ENCODE assay signal across 10 cellular contexts in genomic region chr19:7098096-7098495, GRCh38. TPM values are rescaled to one million over a fixed set of nuclear protein-coding genes. Genes with fewer than 3 reads are reported as not detected.
DNase-seq lines count a peak whose midpoint lies in the region; ATAC-seq and TF ChIP-seq lines count a peak whose summit lies in the region.
"Had no signal": no experiment of that assay in that cellular context is flagged by ENCODE, and none has a peak within 500 bp of the region (broad histone marks: within the 10 kb centered on the region; RNA-seq: fewer than 3 reads in every experiment).

No MANE protein-coding gene starts in this region.

- peak overlapping the region; percentile 55 for H3K4me3 ChIP-seq in GM23338
- peak overlapping the region; percentile 78 for H3K4me3 ChIP-seq in SK-N-MC
- H3K4me3 ChIP-seq in epithelial cell of esophagus (ENCODE audit: low read length) = peak overlapping the region; percentile 75
- H3K4me3 ChIP-seq in psoas muscle = peak overlapping the region; percentile 89

- peaks cover 9% of the 10 kb centered on the region; the same call in 1 of the 2 replicates for H3K4me1 ChIP-seq in GM23338 (ENCODE audit: insufficient read depth)
- peaks cover 5% of the 10 kb centered on the region for H3K4me1 ChIP-seq in psoas muscle

- H3K9me3 ChIP-seq in SK-N-MC (ENCODE audit: low read depth, low read length) = no peaks in the 10 kb centered on the region
- peaks cover 7% of the 10 kb centered on the region for H3K9me3 ChIP-seq in psoas muscle

- peak overlapping the region; percentile 78 for H3K4me2 ChIP-seq in GM23338

- no peaks in the 10 kb centered on the region; the same call in 1 of the 2 replicates for H3F3A ChIP-seq in GM23338 (replicated peaks; ENCODE audit: low read depth)

- no peak overlapping the region for H3K9ac ChIP-seq in SK-N-MC (ENCODE audit: insufficient read length)

- H3K9me3 Mint-ChIP-seq in GM23338 = peaks cover 48% of the 10 kb centered on the region

- WGBS in psoas muscle, 3 donors = 95 to 99% (median 96%) methylated on average over 3 of the region's 3 CpGs

- peaks cover 39% of the 10 kb centered on the region for H3K36me3 Mint-ChIP-seq in GM23338 (ENCODE audit: low read depth)

- peaks cover 6% of the 10 kb centered on the region; the same call in 1 of the 2 replicates for H3K36me3 ChIP-seq in GM23338 (ENCODE audit: insufficient read depth)
- no peaks in the 10 kb centered on the region for H3K36me3 ChIP-seq in SK-N-MC (ENCODE audit: insufficient read depth, low read length)
- H3K36me3 ChIP-seq in psoas muscle (ENCODE audit: insufficient read depth in 1 of 2, low read depth in 1 of 2) = no peaks in the 10 kb centered on the region

- H3K27ac ChIP-seq in GM23338 (ENCODE audit: low read depth) (peak overlapping the region; percentile 79; the same call in 1 of the 2 replicates), SK-N-MC (no peak overlapping the region), psoas muscle (peak overlapping the region; percentile 97)

- ATAC-seq in GM23338 (no peak), psoas muscle (no peak), HG02884 (IDR thresholded peaks at IDR 0.05; ENCODE audit: unreplicated experiment) (no peak)

- peak overlapping the region; percentile 77 for H3K4me3 Mint-ChIP-seq in GM23338

- peaks cover 2% of the 10 kb centered on the region; the same call in 1 of the 3 replicates for H3K4me1 Mint-ChIP-seq in GM23338

- peaks cover 7% of the 10 kb centered on the region; the same call in 1 of the 2 replicates for H3K9me2 ChIP-seq in GM23338 (ENCODE audit: insufficient read depth)

- H3K27me3 ChIP-seq in GM23338 (ENCODE audit: insufficient read depth) (no peaks in the 10 kb centered on the region), psoas muscle (ENCODE audit: insufficient read depth in 3 of 3, low read length in 2 of 3) (no peaks in the 10 kb centered on the region)

- no peaks in the 10 kb centered on the region for H3K79me2 ChIP-seq in GM23338 (replicated peaks; ENCODE audit: insufficient read depth)

- intact Hi-C loops in psoas muscle (cut with DNase I) = no loop called here

- no peak for DNase-seq in GM23338 (ENCODE audit: low spot score)
- DNase-seq in SK-N-MC (ENCODE audit: low read depth, low spot score) = no peak
- DNase-seq in epithelial cell of esophagus (ENCODE audit: low read depth) = no peak
- DNase-seq in psoas muscle = no peak
- DNase-seq in stimulated activated CD4-positive, alpha-beta T cell treated with anti-CD3 and anti-CD28 coated beads, Interleukin-12 subunit alpha, Interleukin-12 subunit beta, amount 100 ng/mL, for 4 hours = no peak
- DNase-seq in NOMO-1 treated with dmso at 0.1 percent for 144 hours (lab: John Stamatoyannopoulos, UW; ENCODE audit: unreplicated experiment) = no peak
- no peak for DNase-seq in middle frontal gyrus (ENCODE audit: extremely low spot score, low spot score)
- DNase-seq: small intestine had no signal

- peaks cover 24% of the 10 kb centered on the region for H3K27me3 Mint-ChIP-seq in GM23338 (ENCODE audit: insufficient read depth, low read depth, poor library complexity)

- no peak for TF ChIP-seq CTCF in GM23338 (conservative IDR thresholded peaks at IDR 0.05; ENCODE audit: low read depth in 2 of 2)
- TF ChIP-seq CTCF in epithelial cell of esophagus (IDR thresholded peaks at IDR 0.05; ENCODE audit: insufficient read depth, low read depth, low read length, missing control alignments) = no peak
- no peak for TF ChIP-seq CTCF in psoas muscle (IDR thresholded peaks at IDR 0.05)

- H4K20me1 ChIP-seq in GM23338 (replicated peaks; ENCODE audit: insufficient read depth) = no peaks in the 10 kb centered on the region

- no peak overlapping the region; the same call in 1 of the 2 replicates for H3K27ac Mint-ChIP-seq in GM23338

- H2AFZ ChIP-seq in GM23338 = no peak overlapping the region

TF ChIP-seq in GM23338, 12 proteins besides CTCF, POLR2A, EP300 and RAD21:
- TF ChIP-seq ZNF462 (CRISPR knock-in tag; IDR thresholded peaks at IDR 0.05) = no peak
- TF ChIP-seq JUNB (IDR thresholded peaks at IDR 0.05; ENCODE audit: unreplicated experiment) = no peak
- no peak for TF ChIP-seq ZNF114 (CRISPR knock-in tag; IDR thresholded peaks at IDR 0.05)

RNA-seq across cellular contexts. Expression of gene ZNF557, which starts 28.6 kb away (rescaled TPM):
- total RNA-seq in GM23338 (2014; rRNA removed; shearing (Covaris generic)) = 6.6 and 10.3 TPM in 2 replicates
- polyA plus RNA-seq in GM23338 (2016; fragmentation: Nextera tagmentation; extraction: Ambion mirVana) (3.7 and 4.3 TPM in 2 replicates), psoas muscle (1 to 10 TPM in 2 of 3 donors, under 1 TPM in 1; 0.82 to 3.2 (median 1.3) TPM)
- total RNA-seq in psoas muscle = 1 to 10 TPM; 3.1 to 5.7 (median 3.6) TPM

RNA-seq across cellular contexts. Expression of gene MBD3L3, which starts 39.6 kb away (rescaled TPM):
- total RNA-seq in GM23338 (2014; rRNA removed; shearing (Covaris generic)) = not detected in 2 replicates
- 0.49 TPM in 1 of 2 replicates, not detected in the other for polyA plus RNA-seq in GM23338 (2016; fragmentation: Nextera tagmentation; extraction: Ambion mirVana)
- not detected for total RNA-seq in psoas muscle
- polyA plus RNA-seq in psoas muscle = not detected
- total RNA-seq: activated CD8-positive, alpha-beta memory T cell treated with anti-CD3 and anti-CD28 coated beads for 36 hours had no signal
- polyA plus RNA-seq: small intestine had no signal

RNA-seq across cellular contexts. Expression of gene MBD3L2, which starts 49.0 kb away (rescaled TPM):
- not detected in 2 replicates for total RNA-seq in GM23338 (2014; rRNA removed; shearing (Covaris generic))
- polyA plus RNA-seq in GM23338 (2016; fragmentation: Nextera tagmentation; extraction: Ambion mirVana) = not detected in 2 replicates
- not detected for total RNA-seq in psoas muscle
- not detected for polyA plus RNA-seq in psoas muscle
- total RNA-seq: activated CD8-positive, alpha-beta memory T cell treated with anti-CD3 and anti-CD28 coated beads for 36 hours had no signal
- polyA plus RNA-seq: small intestine had no signal

RNA-seq across cellular contexts. Expression of gene MBD3L4, which starts 58.1 kb away (rescaled TPM):
- total RNA-seq in GM23338 (2014; rRNA removed; shearing (Covaris generic)) = not detected in 2 replicates
- polyA plus RNA-seq in GM23338 (2016; fragmentation: Nextera tagmentation; extraction: Ambion mirVana) (not detected in 2 replicates), psoas muscle (not detected)
- total RNA-seq in psoas muscle = not detected
- total RNA-seq: activated CD8-positive, alpha-beta memory T cell treated with anti-CD3 and anti-CD28 coated beads for 36 hours had no signal
- polyA plus RNA-seq: small intestine had no signal
